In the genomic region with DNA sequence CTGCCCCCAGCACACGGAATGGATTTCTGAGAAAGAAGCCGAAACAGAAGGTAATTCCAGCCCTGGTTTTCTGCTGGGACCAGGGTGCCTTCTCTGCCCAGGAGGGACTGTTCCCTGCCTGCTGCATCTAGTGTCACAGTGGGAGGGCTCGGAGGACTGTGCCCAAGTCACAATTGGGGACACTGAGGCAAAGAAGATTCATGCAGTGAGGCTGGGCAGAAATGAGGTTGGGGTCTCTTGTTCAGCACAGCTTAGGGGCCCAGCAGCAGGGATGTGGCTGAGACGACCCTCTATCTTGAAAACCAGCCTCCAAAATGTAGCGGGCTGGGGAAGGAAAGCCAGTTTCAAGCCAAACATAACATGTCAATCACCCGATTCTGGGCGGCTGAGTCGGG, we compare ENCODE assay signal across 8 cellular contexts. TPM values are rescaled to one million over a fixed set of nuclear protein-coding genes. Genes with fewer than 3 reads are reported as not detected.
A peak's percentile ranks its signal among the peaks of the same experiment; 100 is the strongest.
DNase-seq lines count a peak whose midpoint lies in the region; ATAC-seq, FAIRE-seq and TF ChIP-seq lines count a peak whose summit lies in the region.
"Had no signal": no experiment of that assay in that cellular context is flagged by ENCODE, and none has a peak within 500 bp of the region (broad histone marks: within the 10 kb centered on the region; RNA-seq: fewer than 3 reads in every experiment).

No MANE protein-coding gene starts in this region.

- H3K36me3 ChIP-seq in OCI-LY7 (ENCODE audit: insufficient read depth, low read length) (no peaks in the 10 kb centered on the region), endodermal cell (ENCODE audit: control insufficient read depth, insufficient read depth, low read length) (no peaks in the 10 kb centered on the region), small intestine (ENCODE audit: control insufficient read depth in 2 of 2, insufficient read depth in 2 of 2, low read length in 2 of 2) (no peaks in the 10 kb centered on the region), pancreas (no peaks in the 10 kb centered on the region)

- WGBS in endodermal cell (ENCODE audit: insufficient coverage in 1 of 2, insufficient read length in 1 of 2), 2 experiments, result 84 to 92% methylated on average over 4 to 8 of the region's 8 CpGs
- WGBS in small intestine, 3 donors, result 45 to 58% (median 50%) methylated on average over 8 of the region's 8 CpGs
- 44 to 49% methylated on average over 8 of the region's 8 CpGs for WGBS in pancreas, 2 donors

- no peak for ATAC-seq in pancreas

- CTCF ChIA-PET in OCI-LY7 (lab: Charles Lee; ENCODE audit: unreplicated experiment), result no interaction called here

- no peak overlapping the region for H3K4me3 Mint-ChIP-seq in endodermal cell

- no peaks in the 10 kb centered on the region for H3K9me3 Mint-ChIP-seq in endodermal cell

- H3K9me2 ChIP-seq in OCI-LY7 (ENCODE audit: insufficient read depth, low read length), result no peaks in the 10 kb centered on the region

- H3K27me3 ChIP-seq in endodermal cell (ENCODE audit: control insufficient read depth, insufficient read depth, low read length, poor library complexity, severe bottlenecking) (no peaks in the 10 kb centered on the region), small intestine (ENCODE audit: control insufficient read depth in 2 of 2, insufficient read depth in 2 of 2, low read length in 2 of 2) (no peaks in the 10 kb centered on the region), pancreas (no peaks in the 10 kb centered on the region)

- H3K4me3 ChIP-seq in GM12864 (ENCODE audit: low read depth, low read length) (peak overlapping the region; percentile 74), OCI-LY7 (ENCODE audit: low read depth, low read length, poor library complexity, severe bottlenecking) (peak overlapping the region; percentile 74), endodermal cell (ENCODE audit: low read length) (no peak overlapping the region), small intestine (ENCODE audit: low read depth in 1 of 2, low read length in 2 of 2) (peak overlapping the region; percentile 13 to 44), pancreas (peak overlapping the region in 1 of 4 donors; percentile 17)
- H3K4me3 ChIP-seq: K562 had no signal

- peak overlapping the region; percentile 19; the same call in 1 of the 2 replicates for H2AFZ ChIP-seq in OCI-LY7 (ENCODE audit: low read length)

- FAIRE-seq in small intestine (lab: Jason Lieb, UNC), result no peak
- no peak for FAIRE-seq in pancreas (lab: Jason Lieb, UNC)
- FAIRE-seq: K562 had no signal

- no peaks in the 10 kb centered on the region for H3K27me3 Mint-ChIP-seq in endodermal cell (ENCODE audit: insufficient read depth)

- TSS peak; percentile 72 for BruUV-seq in OCI-LY7 (replicated peaks; lab: Mats Ljungman, UMichigan)

- H3K4me1 ChIP-seq in OCI-LY7 (ENCODE audit: insufficient read depth, low read length, poor library complexity, severe bottlenecking) (peaks cover 95% of the 10 kb centered on the region), endodermal cell (ENCODE audit: control insufficient read depth, insufficient read depth, low read length) (no peaks in the 10 kb centered on the region), small intestine (ENCODE audit: control insufficient read depth in 2 of 2, insufficient read depth in 1 of 2, low read depth in 1 of 2, low read length in 1 of 2) (peaks cover 0 to 7% of the 10 kb centered on the region in 2 donors), pancreas (no peaks in the 10 kb centered on the region)

- POLR2A ChIA-PET in OCI-LY7 (lab: Charles Lee), result interaction anchor here (0.9 to 6.1 kb wide), 5 partner anchors 19 to 104 kb away, joined by 3 to 44 read pairs (median 5); no protein-coding TSS in a partner anchor

- H3K27ac Mint-ChIP-seq in endodermal cell, result no peak overlapping the region

- DNase-seq in GM12864 (ENCODE audit: low read depth), result no peak
- DNase-seq in OCI-LY7 (ENCODE audit: low spot score), result no peak
- no peak for DNase-seq in endodermal cell
- no peak for DNase-seq in small intestine
- no peak for DNase-seq in GM19240 (ENCODE audit: insufficient read length, low spot score)
- no peak for DNase-seq in pancreas
- DNase-seq in iPS-NIHi11 (ENCODE audit: low spot score), result no peak

- 0 out of 2 replicates have a peak, but pooled peaks cover 8% of the 10 kb centered on the region for H3K9me3 ChIP-seq in OCI-LY7 (ENCODE audit: low read length)
- no peaks in the 10 kb centered on the region for H3K9me3 ChIP-seq in endodermal cell (ENCODE audit: control insufficient read depth, low read length)
- no peaks in the 10 kb centered on the region for H3K9me3 ChIP-seq in small intestine (ENCODE audit: control insufficient read depth, low read depth)
- no peaks in the 10 kb centered on the region for H3K9me3 ChIP-seq in pancreas

- no peaks in the 10 kb centered on the region for H3K4me1 Mint-ChIP-seq in endodermal cell

- no peaks in the 10 kb centered on the region for H4K20me1 ChIP-seq in OCI-LY7 (ENCODE audit: insufficient read depth, low read length)

- TF ChIP-seq CTCF in GM12864 (IDR thresholded peaks at IDR 0.05; ENCODE audit: low read depth, low read length, missing control alignments) (no peak), OCI-LY7 (conservative IDR thresholded peaks at IDR 0.05; ENCODE audit: low read length) (no peak), endodermal cell (conservative IDR thresholded peaks at IDR 0.05) (no peak), pancreas (IDR thresholded peaks at IDR 0.05) (no peak)

- H3K79me2 ChIP-seq in OCI-LY7 (ENCODE audit: insufficient read depth, low read depth, low read length), result peaks cover 14% of the 10 kb centered on the region

- H3K9ac ChIP-seq in endodermal cell (ENCODE audit: extremely low read depth, low read length, poor library complexity, severe bottlenecking), result no peak overlapping the region

- H3K4me2 ChIP-seq in OCI-LY7 (ENCODE audit: low read length), result peak overlapping the region; percentile 96

- no peaks in the 10 kb centered on the region for H3K36me3 Mint-ChIP-seq in endodermal cell (ENCODE audit: low read depth)

- H3K27ac ChIP-seq in OCI-LY7 (ENCODE audit: low read depth, low read length, poor library complexity, severe bottlenecking), result peak overlapping the region; percentile 79
- peak overlapping the region; percentile 38 for H3K27ac ChIP-seq in endodermal cell (ENCODE audit: low read depth, low read length)
- peak overlapping the region; percentile 38 to 57 for H3K27ac ChIP-seq in small intestine (ENCODE audit: low read depth in 1 of 2, low read length in 1 of 2)
- H3K27ac ChIP-seq in pancreas, result no peak overlapping the region

- intact Hi-C loops in OCI-LY7 (cut with micrococcal nuclease; ENCODE audit: unreplicated experiment) (loop anchor here (1.0 kb wide), 2 partner anchors 24 to 48 kb away; no protein-coding TSS in a partner anchor), pancreas (cut with DNase I) (no loop called here)

RNA-seq across cellular contexts. Expression of gene IL21R, which starts 0.6 kb away (rescaled TPM):
- total RNA-seq in OCI-LY7 (2014; rRNA removed; shearing (Covaris generic)), result 10.0 and 10.9 TPM in 2 replicates
- total RNA-seq in OCI-LY7 (2022) (36.7 and 47.0 TPM in 2 replicates), endodermal cell (under 1 TPM in 1 of 2 donors, not detected in 1; 0.18 TPM), pancreas (under 1 TPM in 4 of 6 donors, not detected in 2; 0.17 to 0.79 (median 0.53) TPM)
- 0.57 TPM for polyA plus RNA-seq in endodermal cell (2013, experiment 1 of 2)
- 0.17 TPM for polyA plus RNA-seq in endodermal cell (2013, experiment 2 of 2)
- polyA plus RNA-seq in small intestine (under 1 TPM; under 0.01 to 0.85 (median 0.22) TPM), pancreas (under 1 TPM; 0.08 to 0.09 TPM)

Comparison
In these comparisons a context has a peak if more than half of its experiments do, and no peak if none do; other contexts are left out.
1. H3K27ac ChIP-seq: peak in OCI-LY7 (single experiment), endodermal cell (single experiment) and small intestine (2 of 2); none in pancreas (0 of 4).
2. RNA of gene IL21R, which starts 0.6 kb away (total RNA-seq): 10.0 to 47.0 TPM in OCI-LY7; 0.17 to 0.79 TPM in pancreas and 0.18 TPM in endodermal cell; every median in the first group is over 4 times any median in the second.